ENCODE assay signal across 20 cellular contexts in the genomic region with DNA sequence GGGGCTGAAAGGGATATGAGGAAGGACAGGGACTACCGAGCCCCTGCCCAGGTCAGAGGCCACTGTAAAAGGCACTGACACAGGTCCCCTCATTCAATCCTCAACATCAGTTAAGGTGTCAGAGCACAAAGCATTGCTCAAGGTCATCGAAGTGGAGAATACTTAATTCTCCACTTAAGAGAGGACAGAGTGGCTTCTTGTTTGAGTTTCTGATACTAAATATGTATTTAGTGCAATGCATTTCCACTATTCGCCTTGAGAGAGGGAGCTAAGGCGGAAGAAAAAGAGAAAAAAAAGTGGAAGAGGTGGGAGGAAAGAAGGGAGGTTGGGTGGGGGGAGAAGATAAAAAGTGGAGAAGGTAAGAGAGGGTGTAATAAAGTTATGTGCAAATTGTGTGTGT.
A peak's percentile ranks its signal among the peaks of the same experiment; 100 is the strongest.
DNase-seq lines count a peak whose midpoint lies in the region; ATAC-seq, FAIRE-seq and TF ChIP-seq lines count a peak whose summit lies in the region.
"Had no signal": no experiment of that assay in that cellular context is flagged by ENCODE, and none has a peak within 500 bp of the region (broad histone marks: within the 10 kb centered on the region; RNA-seq: fewer than 3 reads in every experiment).

No MANE protein-coding gene starts in this region.

- H3K23me2 ChIP-seq in H1 (ENCODE audit: low read depth, low read length) = peaks cover 2% of the 10 kb centered on the region; the same call in 1 of the 2 replicates

- no peak overlapping the region for H2BK120ac ChIP-seq in H1 (replicated peaks; ENCODE audit: low read depth, low read length)

- CTCF ChIA-PET in H1 (lab: Charles Lee; ENCODE audit: partially characterized antibody) (interaction anchor here (0.6 to 5.2 kb wide), 56 partner anchors 8 to 1779 kb away, joined by 3 to 91 read pairs (median 6); no protein-coding TSS in a partner anchor), T-cell (lab: Charles Lee) (no interaction called here)

- H4K20me1 ChIP-seq in H1 (replicated peaks in 1 of 2; ENCODE audit: control insufficient read depth in 1 of 2, insufficient read depth in 2 of 2, low read length in 2 of 2) = no peaks in the 10 kb centered on the region

- no peak for TF ChIP-seq CTCF in H1 (IDR thresholded peaks at IDR 0.05; ENCODE audit: control extremely low read depth in 1 of 3, insufficient read depth in 1 of 3, low read depth in 1 of 3, low read length in 3 of 3)
- no peak for TF ChIP-seq CTCF in lower lobe of right lung (IDR thresholded peaks at IDR 0.05)
- no peak for TF ChIP-seq CTCF in upper lobe of right lung (IDR thresholded peaks at IDR 0.05)

- no peak overlapping the region for H3K4ac ChIP-seq in H1 (replicated peaks; ENCODE audit: insufficient read length, low read depth, low read length)

- H3K4me3 ChIP-seq in right cardiac atrium (ENCODE audit: low read length) (no peak overlapping the region), H1 (ENCODE audit: extremely low read depth in 1 of 4, insufficient read depth in 2 of 4, low read depth in 3 of 4, low read length in 4 of 4) (no peak overlapping the region), lower lobe of right lung (no peak overlapping the region), upper lobe of right lung (no peak overlapping the region)
- H3K4me3 ChIP-seq: A549, GM12878 had no signal

- no peak overlapping the region for H3K4me2 ChIP-seq in H1 (ENCODE audit: insufficient read depth in 1 of 2, low read depth in 2 of 2, low read length in 2 of 2)
- H3K4me2 ChIP-seq: A549 had no signal

- DNase-seq in right cardiac atrium = no peak
- no peak for DNase-seq in Right ventricle myocardium superior
- DNase-seq in H1 (ENCODE audit: low read depth in 1 of 2, low spot score in 2 of 2) = no peak
- DNase-seq in lower lobe of right lung = no peak
- DNase-seq in upper lobe of right lung = no peak
- no peak for DNase-seq in stimulated activated CD4-positive, alpha-beta T cell treated with anti-CD3 and anti-CD28 coated beads, Interleukin-2, amount 100 ng/mL, for 24 hours
- no peak for DNase-seq in T-cell
- DNase-seq: 8988T; CD8-positive, alpha-beta memory T cell; GOT3; HCEC 1CT; HFFc6 had no signal

- H3K27ac Mint-ChIP-seq in stimulated activated memory B cell treated with anti-CD40 and anti-IgM and Interleukin-4, amounts not matched to agents 10 μg/mL and 1 μg/mL and 100 μg/mL, for 72 hours = no peak overlapping the region
- H3K27ac Mint-ChIP-seq in T-cell = no peak overlapping the region
- H3K27ac Mint-ChIP-seq: CD4-positive, CD25-positive, alpha-beta regulatory T cell; CD8-positive, alpha-beta memory T cell; HFFc6 had no signal

- no peak for TF ChIP-seq RAD21 in H1 (IDR thresholded peaks at IDR 0.05 in 1 of 2, conservative IDR thresholded peaks at IDR 0.05 in 1 of 2; ENCODE audit: low read depth in 2 of 2, low read length in 2 of 2)

- FAIRE-seq in H1 (lab: Jason Lieb, UNC) = no peak
- FAIRE-seq: A549, D721Med, GM12878, GM19239 had no signal

- intact Hi-C loops in right cardiac atrium (cut with DNase I) = loop anchor here (5.0 to 10.0 kb wide), 4 partner anchors 123 to 253 kb away; no protein-coding TSS in a partner anchor
- intact Hi-C loops in Right ventricle myocardium superior (cut with DNase I) = loop anchor here (10.0 kb wide), 1 partner anchor 243 kb away; no protein-coding TSS in a partner anchor
- intact Hi-C loops in lower lobe of right lung (cut with DNase I) = no loop called here
- intact Hi-C loops in upper lobe of right lung (cut with DNase I) = no loop called here

- 0 out of 2 replicates have a peak overlapping the region, but pooled peaks have one; percentile 9 for H2AFZ ChIP-seq in H1 (ENCODE audit: low read length)

- no peak overlapping the region for H2AK5ac ChIP-seq in H1 (ENCODE audit: low read depth, low read length)

- H3K36me3 Mint-ChIP-seq in stimulated activated memory B cell treated with anti-CD40 and anti-IgM and Interleukin-4, amounts not matched to agents 10 μg/mL and 1 μg/mL and 100 μg/mL, for 72 hours = no peaks in the 10 kb centered on the region
- no peaks in the 10 kb centered on the region for H3K36me3 Mint-ChIP-seq in T-cell
- H3K36me3 Mint-ChIP-seq: CD4-positive, CD25-positive, alpha-beta regulatory T cell; CD8-positive, alpha-beta memory T cell had no signal

- H3K4me3 Mint-ChIP-seq in stimulated activated memory B cell treated with anti-CD40 and anti-IgM and Interleukin-4, amounts not matched to agents 10 μg/mL and 1 μg/mL and 100 μg/mL, for 72 hours = no peak overlapping the region
- H3K4me3 Mint-ChIP-seq in T-cell = no peak overlapping the region
- H3K4me3 Mint-ChIP-seq: CD4-positive, CD25-positive, alpha-beta regulatory T cell; CD8-positive, alpha-beta memory T cell; HFFc6 had no signal

- H3K4me1 ChIP-seq in right cardiac atrium (ENCODE audit: control insufficient read depth, insufficient read depth, low read length) (peaks cover 2% of the 10 kb centered on the region), H1 (replicated peaks in 1 of 4; ENCODE audit: control insufficient read depth in 3 of 4, insufficient read depth in 4 of 4, low read length in 3 of 4) (peaks cover 0 to 4% (median 0%) of the 10 kb centered on the region in 4 experiments; a peak in 1 of 7 replicates), lower lobe of right lung (peaks cover 15% of the 10 kb centered on the region), upper lobe of right lung (no peaks in the 10 kb centered on the region)
- H3K4me1 ChIP-seq: A549, BE2C had no signal

- peaks cover 7% of the 10 kb centered on the region for H3K4me1 Mint-ChIP-seq in stimulated activated memory B cell treated with anti-CD40 and anti-IgM and Interleukin-4, amounts not matched to agents 10 μg/mL and 1 μg/mL and 100 μg/mL, for 72 hours
- H3K4me1 Mint-ChIP-seq in T-cell = peaks cover 0 to 7% (median 0%) of the 10 kb centered on the region in 3 donors
- H3K4me1 Mint-ChIP-seq: CD4-positive, CD25-positive, alpha-beta regulatory T cell; CD8-positive, alpha-beta memory T cell had no signal

- H3K14ac ChIP-seq in H1 (ENCODE audit: insufficient read length) = no peak overlapping the region

- no peak overlapping the region for H2BK5ac ChIP-seq in H1 (ENCODE audit: low read depth, low read length)

- TF ChIP-seq POLR2A in H1 (IDR thresholded peaks at IDR 0.05; ENCODE audit: control extremely low read depth in 1 of 2, low read depth in 2 of 2, low read length in 2 of 2) = no peak

- H3K23ac ChIP-seq in H1 (ENCODE audit: insufficient read length) = no peak overlapping the region

- no peak overlapping the region for H3K56ac ChIP-seq in H1 (replicated peaks; ENCODE audit: insufficient read length, low read depth, low read length)

- H3K9me3 ChIP-seq in right cardiac atrium (ENCODE audit: control insufficient read depth, low read length) = no peaks in the 10 kb centered on the region
- H3K9me3 ChIP-seq in H1 (ENCODE audit: insufficient read depth in 2 of 2, low read depth in 1 of 2, low read length in 1 of 2) = no peaks in the 10 kb centered on the region
- H3K9me3 ChIP-seq in lower lobe of right lung = no peaks in the 10 kb centered on the region
- H3K9me3 ChIP-seq in upper lobe of right lung = no peaks in the 10 kb centered on the region
- H3K9me3 ChIP-seq: A549, BE2C had no signal

- no peak for TF ChIP-seq EP300 in H1 (IDR thresholded peaks at IDR 0.05; ENCODE audit: borderline replicate concordance in 1 of 2, low read depth in 2 of 2, low read length in 2 of 2)

- POLR2A ChIA-PET in H1 (lab: Charles Lee; ENCODE audit: partially characterized antibody) (no interaction called here), T-cell (lab: Charles Lee) (no interaction called here)

- H4K8ac ChIP-seq in H1 (ENCODE audit: extremely low read depth, insufficient read depth, low read length) = no peak overlapping the region

- H3K9me3 Mint-ChIP-seq in stimulated activated memory B cell treated with anti-CD40 and anti-IgM and Interleukin-4, amounts not matched to agents 10 μg/mL and 1 μg/mL and 100 μg/mL, for 72 hours = no peaks in the 10 kb centered on the region
- H3K9me3 Mint-ChIP-seq in T-cell = no peaks in the 10 kb centered on the region
- H3K9me3 Mint-ChIP-seq: CD8-positive, alpha-beta memory T cell had no signal

- H2BK20ac ChIP-seq in H1 (ENCODE audit: low read length) = no peak overlapping the region

- no peak overlapping the region for H4K5ac ChIP-seq in H1 (ENCODE audit: insufficient read length, low read depth, low read length)

- no peak overlapping the region for H2BK12ac ChIP-seq in H1 (ENCODE audit: low read depth, low read length)

- no peak overlapping the region for H3K18ac ChIP-seq in H1 (ENCODE audit: extremely low read depth, low read length)

- no peaks in the 10 kb centered on the region for H3K79me1 ChIP-seq in H1 (ENCODE audit: low read depth, low read length)

- no peak overlapping the region for H3K9ac ChIP-seq in H1 (replicated peaks in 1 of 4; ENCODE audit: extremely low read depth in 1 of 4, low read depth in 3 of 4, low read length in 3 of 4)

- H3K36me3 ChIP-seq in H1 (ENCODE audit: control insufficient read depth in 2 of 4, insufficient read depth in 4 of 4, low read length in 3 of 4) (no peaks in the 10 kb centered on the region), lower lobe of right lung (no peaks in the 10 kb centered on the region), upper lobe of right lung (no peaks in the 10 kb centered on the region)
- H3K36me3 ChIP-seq: BE2C had no signal

- no peak overlapping the region for H4K91ac ChIP-seq in H1 (replicated peaks; ENCODE audit: insufficient read length, low read length)

- H3K27me3 ChIP-seq in right cardiac atrium (ENCODE audit: control insufficient read depth, insufficient read depth) (no peaks in the 10 kb centered on the region), H1 (replicated peaks in 1 of 4; ENCODE audit: control insufficient read depth in 3 of 4, extremely low read depth in 1 of 4, insufficient read depth in 3 of 4, low read length in 3 of 4) (no peaks in the 10 kb centered on the region), lower lobe of right lung (ENCODE audit: low read depth) (no peaks in the 10 kb centered on the region), upper lobe of right lung (no peaks in the 10 kb centered on the region)
- H3K27me3 ChIP-seq: BE2C had no signal

- WGBS in right cardiac atrium = 72% methylated on average over 4 of the region's 4 CpGs
- WGBS in H1 (ENCODE audit: extremely low coverage in 1 of 2, insufficient coverage in 1 of 2, insufficient read length in 1 of 2, insufficient replicate concordance in 2 of 2, low coverage in 1 of 2, low lambda C conversion rate in 2 of 2, missing lambda C conversion rate in 1 of 2), 2 experiments = 89% methylated on average over 4 of the region's 4 CpGs; no CpG with 5 or more reads in 1 of the 2 experiments

- ATAC-seq in right cardiac atrium = no peak
- ATAC-seq in Right ventricle myocardium superior (ENCODE audit: poor library complexity) = no peak
- ATAC-seq in lower lobe of right lung = peak; percentile 46 to 65
- ATAC-seq in upper lobe of right lung = peak; percentile 37
- no peak for ATAC-seq in stimulated activated memory B cell treated with anti-CD40 and anti-IgM and Interleukin-4, amounts not matched to agents 10 μg/mL and 1 μg/mL and 100 μg/mL, for 72 hours
- ATAC-seq in T-cell (replicated peaks in 1 of 4) = no peak

- no peaks in the 10 kb centered on the region for H3K27me3 Mint-ChIP-seq in stimulated activated memory B cell treated with anti-CD40 and anti-IgM and Interleukin-4, amounts not matched to agents 10 μg/mL and 1 μg/mL and 100 μg/mL, for 72 hours
- H3K27me3 Mint-ChIP-seq in T-cell = peaks cover 7 to 18% of the 10 kb centered on the region in 2 donors

- H3K79me2 ChIP-seq in H1 (ENCODE audit: control insufficient read depth in 1 of 2, insufficient read depth in 2 of 2, low read length in 2 of 2) = no peaks in the 10 kb centered on the region

- no peak overlapping the region for H2BK15ac ChIP-seq in H1 (ENCODE audit: low read length)

- H3K27ac ChIP-seq in right cardiac atrium (ENCODE audit: low read length) (peak overlapping the region; percentile 65), H1 (ENCODE audit: low read depth, low read length) (no peak overlapping the region), lower lobe of right lung (no peak overlapping the region), upper lobe of right lung (no peak overlapping the region)
- H3K27ac ChIP-seq: A549, C4-2B had no signal

Comparison
In these comparisons a context has a peak if more than half of its experiments do, and no peak if none do; other contexts are left out.
1. ATAC-seq: peak in lower lobe of right lung (2 of 2) and upper lobe of right lung (single experiment); none in right cardiac atrium (0 of 2), Right ventricle myocardium superior (single experiment), stimulated activated memory B cell treated with anti-CD40 and anti-IgM and Interleukin-4, amounts not matched to agents 10 μg/mL and 1 μg/mL and 100 μg/mL, for 72 hours (single experiment) and T-cell (0 of 4).
2. intact Hi-C loops: an anchor here in right cardiac atrium (5.0 to 10.0 kb wide) and Right ventricle myocardium superior (10.0 kb wide); none called in lower lobe of right lung and upper lobe of right lung.